Comparison of ENCODE assay signal across 24 cellular contexts in genomic region chr18:48572402-48573126, GRCh38. TPM values are rescaled to one million over a fixed set of nuclear protein-coding genes. Genes with fewer than 3 reads are reported as not detected.
A peak's percentile ranks its signal among the peaks of the same experiment; 100 is the strongest.
DNase-seq lines count a peak whose midpoint lies in the region; ATAC-seq and TF ChIP-seq lines count a peak whose summit lies in the region.
"Had no signal": no experiment of that assay in that cellular context is flagged by ENCODE, and none has a peak within 500 bp of the region (broad histone marks: within the 10 kb centered on the region; RNA-seq: fewer than 3 reads in every experiment).

No MANE protein-coding gene starts in this region.

- no peak overlapping the region for H3K4me3 ChIP-seq in dorsolateral prefrontal cortex
- H3K4me3 ChIP-seq in mesenchymal stem cell (ENCODE audit: insufficient read depth in 1 of 2, low read depth in 1 of 2, low read length in 2 of 2) = no peak overlapping the region
- H3K4me3 ChIP-seq: skin epidermis had no signal

- 75% methylated on average over 8 of the region's 10 CpGs for WGBS in mesenchymal stem cell

- H2BK5ac ChIP-seq in mesenchymal stem cell (ENCODE audit: low read depth, low read length, poor library complexity, severe bottlenecking) = no peak overlapping the region

- no peak overlapping the region for H2BK15ac ChIP-seq in mesenchymal stem cell (ENCODE audit: low read depth, poor library complexity, severe bottlenecking)

- H2BK12ac ChIP-seq in mesenchymal stem cell (ENCODE audit: low read length in 2 of 2) = no peak overlapping the region

- CTCF ChIA-PET in GM10248 (lab: Yijun Ruan, JAX) = interaction anchor here (1.1 to 1.5 kb wide), 2 partner anchors 9 to 34 kb away, joined by 3 read pairs; partner anchors contain the start of gene CTIF

- no peak overlapping the region for H3K23ac ChIP-seq in mesenchymal stem cell (ENCODE audit: low read length in 2 of 2)

- H3K4ac ChIP-seq in mesenchymal stem cell (ENCODE audit: low read depth in 1 of 2, low read length in 2 of 2) = no peak overlapping the region

- H2AK5ac ChIP-seq in mesenchymal stem cell (ENCODE audit: low read length, severe bottlenecking) = no peak overlapping the region

- no peak overlapping the region for H4K91ac ChIP-seq in mesenchymal stem cell (ENCODE audit: low read length)

- POLR2A ChIA-PET in GM10248 (lab: Yijun Ruan, JAX) = no interaction called here

- no peak overlapping the region for H4K8ac ChIP-seq in mesenchymal stem cell (ENCODE audit: low read length)

- no peak overlapping the region for H3K18ac ChIP-seq in mesenchymal stem cell (ENCODE audit: low read depth in 1 of 2, low read length in 2 of 2)

- no peaks in the 10 kb centered on the region for H3K9me3 ChIP-seq in mesenchymal stem cell (ENCODE audit: control insufficient read depth, low read length)
- H3K9me3 ChIP-seq: BE2C had no signal

- peaks cover 29% of the 10 kb centered on the region for H3K4me1 ChIP-seq in mesenchymal stem cell (ENCODE audit: control insufficient read depth, insufficient read depth, low read depth, low read length)

- no peak overlapping the region for H3K14ac ChIP-seq in mesenchymal stem cell (ENCODE audit: low read length in 2 of 2)

- TF ChIP-seq CTCF in dorsolateral prefrontal cortex (IDR thresholded peaks at IDR 0.05 in 54 of 56, conservative IDR thresholded peaks at IDR 0.05 in 2 of 56; ENCODE audit: low read depth in 1 of 56, partially characterized antibody in 56 of 56) (no peak), GM10248 (IDR thresholded peaks at IDR 0.05; ENCODE audit: control extremely low read depth, extremely low read depth, low read depth, missing control alignments) (no peak)

- H2BK120ac ChIP-seq in mesenchymal stem cell (ENCODE audit: low read depth, low read length) = no peak overlapping the region

- H2AFZ ChIP-seq in mesenchymal stem cell (ENCODE audit: low read depth, low read length) = no peak overlapping the region

- DNase-seq in NCI-H69 (lab: John Stamatoyannopoulos, UW) (peak; percentile 49), dorsolateral prefrontal cortex (no peak), mesenchymal stem cell (no peak), NOMO-1 treated with DMSO at 0.1 percent for 48 hours (lab: John Stamatoyannopoulos, UW; ENCODE audit: unreplicated experiment) (no peak), retina (no peak), GM10248 (ENCODE audit: extremely low spot score) (no peak)
- DNase-seq: activated CD4-positive, alpha-beta T cell treated with anti-CD3 and anti-CD28 coated beads, Interleukin-2, amount 50 U/mL, for 4 hours; activated CD8-positive, alpha-beta memory T cell treated with anti-CD3 and anti-CD28 coated beads, Interleukin-2, amount 50 U/mL, for 48 hours; activated effector memory CD4-positive, alpha-beta T cell treated with anti-CD3 and anti-CD28 coated beads, Interleukin-2, amount 50 U/mL, for 16 hours; activated naive CD8-positive, alpha-beta T cell treated with anti-CD3 and anti-CD28 coated beads, Interleukin-2, amount 50 U/mL, for 24 hours; BE2C; COR-L47; erythroblast; Karpas-422; left cardiac atrium; naive thymus-derived CD4-positive, alpha-beta T cell; NCI-H1048; NCI-H1930; NK-92 treated with Interleukin-12 subunit alpha and Interleukin-12 subunit beta, amount 100 ng/mL, for 24 hours; stimulated activated naive CD4-positive, alpha-beta T cell treated with Interleukin-2 at 50 U/mL for 16 hours; T-helper 2 cell; trophoblast cell had no signal

- H3K4me2 ChIP-seq in mesenchymal stem cell (ENCODE audit: low read length, poor library complexity, severe bottlenecking) = no peak overlapping the region

- peaks cover 4 to 19% of the 10 kb centered on the region in 2 experiments for H3K36me3 ChIP-seq in mesenchymal stem cell (ENCODE audit: control insufficient read depth in 1 of 2, insufficient read depth in 2 of 2, low read depth in 1 of 2, low read length in 2 of 2)
- H3K36me3 ChIP-seq: BE2C had no signal

- H3K27ac ChIP-seq in dorsolateral prefrontal cortex = peak overlapping the region in 45 of 59 donors; percentile 11 to 99 (median 96)
- no peak overlapping the region for H3K27ac ChIP-seq in mesenchymal stem cell (ENCODE audit: low read length, poor library complexity, severe bottlenecking)
- H3K27ac ChIP-seq: skin epidermis had no signal

- intact Hi-C loops in dorsolateral prefrontal cortex (cut with DNase I) = no loop called here

- ATAC-seq in GM21360 (IDR thresholded peaks at IDR 0.05; ENCODE audit: unreplicated experiment) = no peak
- ATAC-seq: activated naive CD8-positive, alpha-beta T cell treated with anti-CD3 and anti-CD28 coated beads, Interleukin-2, amount 50 U/mL, for 24 hours; naive thymus-derived CD4-positive, alpha-beta T cell had no signal

- H3K27me3 ChIP-seq in dorsolateral prefrontal cortex = no peaks in the 10 kb centered on the region
- H3K27me3 ChIP-seq in mesenchymal stem cell (ENCODE audit: control insufficient read depth in 1 of 2, insufficient read depth in 1 of 2, low read length in 2 of 2) = no peaks in the 10 kb centered on the region
- H3K27me3 ChIP-seq: BE2C had no signal

- H3K9ac ChIP-seq in mesenchymal stem cell (ENCODE audit: low read length) = peak overlapping the region; percentile 80

- peaks cover 50% of the 10 kb centered on the region for H3K79me1 ChIP-seq in mesenchymal stem cell (replicated peaks; ENCODE audit: low read length, poor library complexity, severe bottlenecking)

RNA-seq across cellular contexts. Expression of gene CTIF, which starts 33.7 kb away (rescaled TPM):
- total RNA-seq in dorsolateral prefrontal cortex = 100 to 1,000 TPM; 148 to 308 (median 218) TPM
- polyA plus RNA-seq in mesenchymal stem cell (2013, experiment 1 of 2) = 39.3 TPM
- polyA plus RNA-seq in mesenchymal stem cell (2013, experiment 2 of 2) = 37.2 TPM
- polyA plus RNA-seq: naive thymus-derived CD4-positive, alpha-beta T cell had no signal
